ENCODE assay signal across 8 cellular contexts in the genomic region with DNA sequence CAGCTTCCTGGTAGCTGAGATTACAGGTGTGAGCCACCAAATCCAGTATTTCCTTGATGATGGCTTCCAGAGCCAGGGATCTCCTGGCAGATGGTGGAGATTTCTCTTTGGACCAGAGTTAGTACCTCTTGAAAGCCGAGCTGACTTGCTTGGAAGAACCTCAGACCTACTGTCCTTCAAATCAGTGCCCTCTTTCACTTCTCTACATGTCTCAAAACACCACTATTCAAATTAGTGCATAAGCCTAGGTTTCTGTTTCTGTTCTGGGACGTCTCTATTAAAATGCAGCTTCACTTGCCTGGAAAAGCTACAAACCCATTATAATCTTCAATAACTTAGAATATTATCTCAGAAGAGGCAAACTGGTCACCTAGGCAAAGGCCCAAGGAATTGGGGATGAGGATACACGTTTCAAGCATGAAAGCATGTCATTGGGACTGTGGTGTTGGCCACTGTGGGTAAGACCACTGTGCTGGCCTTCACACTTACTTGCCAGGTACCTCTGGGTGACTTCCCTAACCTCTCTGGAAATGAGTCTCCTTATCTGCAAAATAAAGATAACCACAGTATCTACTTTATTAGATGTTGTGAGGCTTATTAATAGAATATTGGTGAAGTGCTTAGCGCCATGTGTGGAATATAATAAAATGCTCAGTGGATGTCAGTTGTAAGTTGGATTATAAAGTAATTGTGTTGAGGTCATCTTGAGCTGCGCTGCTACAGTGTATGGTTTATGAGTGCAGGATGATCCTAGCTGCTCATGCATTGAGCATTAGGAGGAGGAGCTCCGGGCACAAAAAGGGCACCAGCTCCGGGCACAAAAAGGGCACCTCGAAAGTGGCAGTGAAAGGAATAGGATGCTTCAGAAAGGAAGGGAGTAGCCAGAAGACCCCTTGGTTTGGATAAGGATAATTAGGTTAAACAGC.
A peak's percentile ranks its signal among the peaks of the same experiment; 100 is the strongest.
DNase-seq lines count a peak whose midpoint lies in the region; ATAC-seq, FAIRE-seq and TF ChIP-seq lines count a peak whose summit lies in the region.

No MANE protein-coding gene starts in this region.

- no peak for TF ChIP-seq CTCF in DOHH2 (IDR thresholded peaks at IDR 0.05; ENCODE audit: low read depth, low read length, poor library complexity, severe bottlenecking)
- TF ChIP-seq CTCF in esophagus muscularis mucosa (IDR thresholded peaks at IDR 0.05): no peak

- no peak for FAIRE-seq in frontal cortex (lab: Jason Lieb, UNC)
- no peak for FAIRE-seq in urothelium cell line (lab: Jason Lieb, UNC)

- H3K4me1 ChIP-seq in DOHH2 (ENCODE audit: control insufficient read depth, low read length): peaks cover 62% of the 10 kb centered on the region
- peaks cover 0 to 8% (median 3%) of the 10 kb centered on the region in 4 donors for H3K4me1 ChIP-seq in esophagus muscularis mucosa

- no peak for TF ChIP-seq POLR2A in esophagus muscularis mucosa (IDR thresholded peaks at IDR 0.05; ENCODE audit: low read depth)

- H4K20me1 ChIP-seq in DOHH2 (ENCODE audit: control insufficient read depth, insufficient read depth, low read depth, low read length): no peaks in the 10 kb centered on the region

- WGBS in esophagus muscularis mucosa: 73% methylated on average over 8 of the region's 8 CpGs

- DNase-seq in esophagus muscularis mucosa (ENCODE audit: extremely low spot score): peak; percentile 80
- DNase-seq in frontal cortex (ENCODE audit: low spot score in 2 of 2): no peak
- DNase-seq in urothelium cell line (ENCODE audit: low spot score): no peak
- DNase-seq in NCI-H526 treated with DMSO at 0.1 percent for 48 hours (lab: John Stamatoyannopoulos, UW): no peak
- no peak for DNase-seq in occipital lobe (lab: John Stamatoyannopoulos, UW)

- no peaks in the 10 kb centered on the region for H3K9me2 ChIP-seq in DOHH2 (replicated peaks; ENCODE audit: control insufficient read depth, low read length)

- no peaks in the 10 kb centered on the region for H3K79me2 ChIP-seq in DOHH2 (ENCODE audit: control insufficient read depth, low read length)

- peak; percentile 85 for ATAC-seq in GM19452 (IDR thresholded peaks at IDR 0.05; ENCODE audit: unreplicated experiment)
- peak; percentile 88 for ATAC-seq in HG03175 (IDR thresholded peaks at IDR 0.05; ENCODE audit: unreplicated experiment)

- H3K4me3 ChIP-seq in DOHH2 (ENCODE audit: low read length): peak overlapping the region; percentile 58
- H3K4me3 ChIP-seq in esophagus muscularis mucosa: no peak overlapping the region

- no peak for TF ChIP-seq EP300 in esophagus muscularis mucosa (IDR thresholded peaks at IDR 0.05)

- H3K36me3 ChIP-seq in DOHH2 (ENCODE audit: control insufficient read depth, low read length): no peaks in the 10 kb centered on the region
- no peaks in the 10 kb centered on the region for H3K36me3 ChIP-seq in esophagus muscularis mucosa

- H3K9me3 ChIP-seq in DOHH2 (ENCODE audit: control insufficient read depth, insufficient read depth, low read length) (no peaks in the 10 kb centered on the region), esophagus muscularis mucosa (no peaks in the 10 kb centered on the region)

- H3F3A ChIP-seq in DOHH2 (ENCODE audit: control insufficient read depth, insufficient read depth): peaks cover 4% of the 10 kb centered on the region

- intact Hi-C loops in esophagus muscularis mucosa (cut with DNase I): no loop called here

- peak overlapping the region; percentile 78 for H3K4me2 ChIP-seq in DOHH2 (ENCODE audit: low read length)

- H3K27me3 ChIP-seq in DOHH2 (ENCODE audit: control insufficient read depth, low read length) (no peaks in the 10 kb centered on the region), esophagus muscularis mucosa (no peaks in the 10 kb centered on the region)

- H3K27ac ChIP-seq in DOHH2 (ENCODE audit: low read depth, low read length) (peak overlapping the region; percentile 27), esophagus muscularis mucosa (replicated peaks in 1 of 4) (no peak overlapping the region)
